ENCODE assay signal across 1 cellular context in genomic region chr10:133132711-133133291, GRCh38.
TF ChIP-seq lines count a peak whose summit lies in the region.

No MANE protein-coding gene starts in this region.

TF ChIP-seq in HepG2, 621 proteins besides CTCF, POLR2A, EP300 and RAD21:
- TF ChIP-seq ZNF720 (CRISPR knock-in tag; IDR thresholded peaks at IDR 0.05) (no peak), ZNF569 (CRISPR knock-in tag; IDR thresholded peaks at IDR 0.05; ENCODE audit: borderline replicate concordance) (no peak), ZSCAN31 (CRISPR knock-in tag; IDR thresholded peaks at IDR 0.05; ENCODE audit: low read depth) (no peak), NFRKB (IDR thresholded peaks at IDR 0.05) (no peak), TARDBP (CRISPR knock-in tag; IDR thresholded peaks at IDR 0.05) (no peak), ZFP41 (CRISPR knock-in tag; IDR thresholded peaks at IDR 0.05; ENCODE audit: borderline replicate concordance) (no peak)
